ENCODE assay signal across 9 cellular contexts in the genomic region with DNA sequence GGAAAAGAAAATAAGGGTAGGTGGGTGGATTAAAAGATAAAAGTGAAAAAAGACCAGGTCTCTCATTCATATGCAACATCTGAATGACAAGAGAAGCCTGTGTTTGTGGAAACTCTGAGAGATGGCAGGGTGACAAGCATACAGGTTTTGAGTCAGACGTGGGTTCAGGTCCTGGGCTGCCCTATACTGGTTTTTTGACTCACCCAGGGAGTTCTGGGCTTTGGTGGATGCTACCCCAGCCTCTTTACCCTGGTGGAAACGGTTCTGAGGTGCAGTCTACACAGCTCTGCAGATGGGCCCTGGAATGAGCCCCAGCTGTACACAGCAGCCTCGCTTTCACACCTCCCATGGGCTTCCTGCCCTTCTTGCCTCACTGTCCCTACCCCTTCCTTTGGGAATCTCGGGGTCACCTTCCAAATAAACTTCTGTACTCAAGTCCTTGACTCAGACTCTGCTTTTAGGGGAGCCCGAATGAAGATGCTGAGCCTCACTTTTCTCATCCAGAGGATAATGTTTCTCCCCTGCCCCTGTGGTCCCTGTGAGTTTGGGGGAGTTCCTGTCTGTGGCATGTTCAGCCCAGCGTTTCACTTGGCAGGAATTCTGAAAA.
DNase-seq lines count a peak whose midpoint lies in the region; ATAC-seq, FAIRE-seq and TF ChIP-seq lines count a peak whose summit lies in the region.
"Had no signal": no experiment of that assay in that cellular context is flagged by ENCODE, and none has a peak within 500 bp of the region (broad histone marks: within the 10 kb centered on the region; RNA-seq: fewer than 3 reads in every experiment).

No MANE protein-coding gene starts in this region.

- POLR2A ChIA-PET in Panc1 (lab: Charles Lee) (no interaction called here), GM12878 (lab: Charles Lee) (interaction anchor here (0.6 to 1.1 kb wide), 2 partner anchors 37 to 328 kb away, joined by 4 to 5 read pairs; no protein-coding TSS in a partner anchor)

- no peaks in the 10 kb centered on the region for H3K27me3 ChIP-seq in Panc1 (ENCODE audit: control insufficient read depth, insufficient read depth, low read length)
- H3K27me3 ChIP-seq in GM12878 (replicated peaks in 1 of 2; ENCODE audit: control insufficient read depth in 2 of 2, insufficient read depth in 2 of 2, low read length in 1 of 2), result no peaks in the 10 kb centered on the region

- RAD21 ChIA-PET in GM12878 (lab: Charles Lee; ENCODE audit: unreplicated experiment), result interaction anchor here (1.2 to 4.0 kb wide), 5 partner anchors 9 to 129 kb away, joined by 3 to 15 read pairs (median 7); no protein-coding TSS in a partner anchor

- SMC1A ChIA-PET in GM12878 (lab: Charles Lee; ENCODE audit: uncharacterized antibody, unreplicated experiment), result interaction anchor here (0.7 to 5.2 kb wide), 8 partner anchors 13 to 62 kb away, joined by 3 to 19 read pairs (median 4); no protein-coding TSS in a partner anchor

- H3K9me3 ChIP-seq in Panc1 (ENCODE audit: control insufficient read depth, insufficient read depth, low read depth, low read length) (no peaks in the 10 kb centered on the region), GM12878 (replicated peaks; ENCODE audit: control insufficient read depth, insufficient read depth, low read length) (no peaks in the 10 kb centered on the region)

- DNase-seq in GM18507 (ENCODE audit: extremely low spot score, insufficient read length, low read depth), result no peak
- no peak for DNase-seq in Panc1 (ENCODE audit: low read depth, low spot score)
- no peak for DNase-seq in GM12878 (ENCODE audit: low read depth, low spot score)
- peak; percentile 81 for DNase-seq in stimulated activated CD4-positive, alpha-beta T cell treated with anti-CD3 and anti-CD28 coated beads, Interleukin-15, amount 100 ng/mL, for 24 hours
- no peak for DNase-seq in G401 (ENCODE audit: low spot score)
- DNase-seq in NCI-H446 treated with DMSO at 0.1 percent for 48 hours (lab: John Stamatoyannopoulos, UW), result no peak
- no peak for DNase-seq in NCI-H510A treated with DMSO at 0.1 percent for 48 hours (lab: John Stamatoyannopoulos, UW)
- DNase-seq: glutamatergic neuron had no signal

- BruUV-seq in Panc1 (replicated peaks; lab: Mats Ljungman, UMichigan), result no TSS peak
- no TSS peak for BruUV-seq in GM12878 (replicated peaks; lab: Mats Ljungman, UMichigan)

- H4K20me1 ChIP-seq in GM12878 (ENCODE audit: control insufficient read depth, insufficient read depth), result no peaks in the 10 kb centered on the region

- no peak for TF ChIP-seq EP300 in GM12878 (IDR thresholded peaks at IDR 0.05; ENCODE audit: borderline replicate concordance in 1 of 2, control insufficient read depth in 1 of 2, low read depth in 2 of 2, low read length in 2 of 2)

- H3K4me1 ChIP-seq in Panc1 (ENCODE audit: control insufficient read depth, insufficient read depth, low read length) (peaks cover 59% of the 10 kb centered on the region), GM12878 (ENCODE audit: control insufficient read depth, insufficient read depth, low read length) (peaks cover 18% of the 10 kb centered on the region)

- 6% methylated on average over 6 of the region's 6 CpGs for WGBS in GM12878 (ENCODE audit: insufficient coverage, insufficient replicate concordance, low lambda C conversion rate, missing lambda C conversion rate)

- H3K36me3 ChIP-seq in Panc1 (ENCODE audit: control insufficient read depth, insufficient read depth, low read length) (no peaks in the 10 kb centered on the region), GM12878 (ENCODE audit: control insufficient read depth in 2 of 2, insufficient read depth in 2 of 2, low read length in 1 of 2) (peaks cover 0 to 3% of the 10 kb centered on the region in 2 experiments; a peak in 1 of 4 replicates)

- peak overlapping the region; percentile 38; the same call in 1 of the 2 replicates for H2AFZ ChIP-seq in GM12878 (ENCODE audit: control insufficient read depth, low read depth, low read length)

- FAIRE-seq in GM18507 (lab: Jason Lieb, UNC), result peak; percentile 67
- FAIRE-seq in GM12878 (lab: Jason Lieb, UNC), result no peak

- in situ Hi-C loops in Panc1 (cut with HindIII; ENCODE audit: low pct_unique_long_range_greater_than_20kb, low sequenced_read_pairs) (no loop called here), GM12878 (cut with MboI) (no loop called here), G401 (cut with HindIII; ENCODE audit: low sequenced_read_pairs) (no loop called here)

- TF ChIP-seq CTCF in Panc1 (IDR thresholded peaks at IDR 0.05), result no peak
- TF ChIP-seq CTCF in GM12878 (IDR thresholded peaks at IDR 0.05 in 2 of 3, conservative IDR thresholded peaks at IDR 0.05 in 1 of 3; ENCODE audit: control insufficient read depth in 2 of 3, extremely low read depth in 1 of 3, insufficient read depth in 1 of 3, low read depth in 3 of 3, low read length in 3 of 3), result no peak

- peak; percentile 52 for ATAC-seq in Panc1
- ATAC-seq in GM12878, result peak; percentile 62
- no peak for ATAC-seq in HG03521 (IDR thresholded peaks at IDR 0.05; ENCODE audit: unreplicated experiment)

- H3K27ac ChIP-seq in Panc1 (ENCODE audit: low read length), result peak overlapping the region; percentile 92
- H3K27ac ChIP-seq in GM12878 (ENCODE audit: control insufficient read depth, insufficient read depth), result peak overlapping the region; percentile 14

- TF ChIP-seq POLR2A in GM12878 (IDR thresholded peaks at IDR 0.05; ENCODE audit: low read depth, low read length), result no peak

- CTCF ChIA-PET in Panc1 (lab: Charles Lee) (interaction anchor here (1.0 kb wide), 1 partner anchor 9 kb away, joined by 4 read pairs; no protein-coding TSS in a partner anchor), GM12878 (lab: Yijun Ruan, JAX) (interaction anchor here (1.2 to 2.0 kb wide), 3 partner anchors 9 to 62 kb away, joined by 3 to 7 read pairs (median 5); no protein-coding TSS in a partner anchor)

- intact Hi-C loops in Panc1 (cut with micrococcal nuclease; ENCODE audit: unreplicated experiment), result loop anchor here (10.0 kb wide), 1 partner anchor 129 kb away; a partner anchor contains a TSS
- intact Hi-C loops in GM12878 (cut with micrococcal nuclease; ENCODE audit: unreplicated experiment), result loop anchor here (2.0 kb wide), 1 partner anchor 15 kb away; no protein-coding TSS in a partner anchor

- H3K4me2 ChIP-seq in GM12878 (ENCODE audit: control insufficient read depth, insufficient read depth), result peak overlapping the region; percentile 36

- peaks cover 37% of the 10 kb centered on the region for H3K79me2 ChIP-seq in GM12878 (ENCODE audit: control insufficient read depth, insufficient read depth, low read length)

- H3K9ac ChIP-seq in GM12878 (ENCODE audit: control insufficient read depth, insufficient read depth, low read length), result peak overlapping the region; percentile 24; the same call in 1 of the 2 replicates

- H3K4me3 ChIP-seq in Panc1 (ENCODE audit: low read depth in 2 of 2, low read length in 2 of 2) (no peak overlapping the region), GM12878 (peak overlapping the region; percentile 11; the same call in 1 of the 2 replicates)

- TF ChIP-seq RAD21 in GM12878 (IDR thresholded peaks at IDR 0.05; ENCODE audit: insufficient read depth, low read depth, low read length), result no peak

TF ChIP-seq in GM12878, 131 proteins besides CTCF, POLR2A, EP300 and RAD21 (continues in another document):
- TF ChIP-seq, protein P1, sequence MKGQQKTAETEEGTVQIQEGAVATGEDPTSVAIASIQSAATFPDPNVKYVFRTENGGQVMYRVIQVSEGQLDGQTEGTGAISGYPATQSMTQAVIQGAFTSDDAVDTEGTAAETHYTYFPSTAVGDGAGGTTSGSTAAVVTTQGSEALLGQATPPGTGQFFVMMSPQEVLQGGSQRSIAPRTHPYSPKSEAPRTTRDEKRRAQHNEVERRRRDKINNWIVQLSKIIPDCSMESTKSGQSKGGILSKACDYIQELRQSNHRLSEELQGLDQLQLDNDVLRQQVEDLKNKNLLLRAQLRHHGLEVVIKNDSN (IDR thresholded peaks at IDR 0.05; ENCODE audit: borderline replicate concordance, extremely low read length, insufficient read depth, low read depth, low read length), result no peak
- TF ChIP-seq ZNF217 (IDR thresholded peaks at IDR 0.05) (no peak), KLF5 (IDR thresholded peaks at IDR 0.05; ENCODE audit: partially characterized antibody) (no peak), SMARCA5 (IDR thresholded peaks at IDR 0.05) (no peak), ZNF207 (IDR thresholded peaks at IDR 0.05; ENCODE audit: borderline replicate concordance) (no peak), GATAD2B (conservative IDR thresholded peaks at IDR 0.05; ENCODE audit: low read depth) (no peak), WRNIP1 (IDR thresholded peaks at IDR 0.05; ENCODE audit: borderline replicate concordance, low read depth, low read length) (no peak), ZSCAN29 (IDR thresholded peaks at IDR 0.05) (peak; percentile 87; the same call in 1 of the 2 replicates), MYC (IDR thresholded peaks at IDR 0.05; ENCODE audit: insufficient read depth, insufficient read length, insufficient replicate concordance, low read length, severe bottlenecking) (no peak), RAD51 (IDR thresholded peaks at IDR 0.05) (no peak), ZNF24 (IDR thresholded peaks at IDR 0.05) (no peak), CBFB (IDR thresholded peaks at IDR 0.05; ENCODE audit: low read depth) (no peak), MYB (IDR thresholded peaks at IDR 0.05; ENCODE audit: borderline replicate concordance, low read depth, low read length) (no peak), HDGF (IDR thresholded peaks at IDR 0.05) (no peak)
- TF ChIP-seq, protein P2, sequence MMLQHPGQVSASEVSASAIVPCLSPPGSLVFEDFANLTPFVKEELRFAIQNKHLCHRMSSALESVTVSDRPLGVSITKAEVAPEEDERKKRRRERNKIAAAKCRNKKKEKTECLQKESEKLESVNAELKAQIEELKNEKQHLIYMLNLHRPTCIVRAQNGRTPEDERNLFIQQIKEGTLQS (IDR thresholded peaks at IDR 0.05; ENCODE audit: borderline replicate concordance, extremely low read depth, low read depth, low read length), result no peak
